1 cellular context compared by ENCODE assay signal in the genomic region with DNA sequence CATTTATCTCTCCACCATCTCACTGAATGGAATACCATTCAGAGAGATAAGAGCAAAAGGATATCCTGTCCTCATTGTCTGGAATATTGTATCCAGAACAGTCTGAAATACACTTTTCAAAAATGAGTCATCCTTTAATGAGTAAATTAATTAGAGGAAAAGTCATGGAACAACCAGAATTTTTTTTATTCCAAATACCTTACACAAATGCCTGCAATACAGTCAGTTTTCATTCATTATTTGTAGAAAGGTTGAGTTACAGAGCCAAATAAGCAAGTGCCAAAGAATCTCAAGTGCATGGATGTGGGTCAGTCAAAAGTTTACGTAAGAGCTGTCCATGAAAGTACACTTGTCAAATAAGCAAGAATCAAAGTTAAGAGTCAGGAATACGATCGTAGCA.
TF ChIP-seq lines count a peak whose summit lies in the region.

No MANE protein-coding gene starts in this region.

TF ChIP-seq in WTC11, 78 proteins besides CTCF, POLR2A, EP300 and RAD21 (continued from another document):
- TF ChIP-seq, protein P1, sequence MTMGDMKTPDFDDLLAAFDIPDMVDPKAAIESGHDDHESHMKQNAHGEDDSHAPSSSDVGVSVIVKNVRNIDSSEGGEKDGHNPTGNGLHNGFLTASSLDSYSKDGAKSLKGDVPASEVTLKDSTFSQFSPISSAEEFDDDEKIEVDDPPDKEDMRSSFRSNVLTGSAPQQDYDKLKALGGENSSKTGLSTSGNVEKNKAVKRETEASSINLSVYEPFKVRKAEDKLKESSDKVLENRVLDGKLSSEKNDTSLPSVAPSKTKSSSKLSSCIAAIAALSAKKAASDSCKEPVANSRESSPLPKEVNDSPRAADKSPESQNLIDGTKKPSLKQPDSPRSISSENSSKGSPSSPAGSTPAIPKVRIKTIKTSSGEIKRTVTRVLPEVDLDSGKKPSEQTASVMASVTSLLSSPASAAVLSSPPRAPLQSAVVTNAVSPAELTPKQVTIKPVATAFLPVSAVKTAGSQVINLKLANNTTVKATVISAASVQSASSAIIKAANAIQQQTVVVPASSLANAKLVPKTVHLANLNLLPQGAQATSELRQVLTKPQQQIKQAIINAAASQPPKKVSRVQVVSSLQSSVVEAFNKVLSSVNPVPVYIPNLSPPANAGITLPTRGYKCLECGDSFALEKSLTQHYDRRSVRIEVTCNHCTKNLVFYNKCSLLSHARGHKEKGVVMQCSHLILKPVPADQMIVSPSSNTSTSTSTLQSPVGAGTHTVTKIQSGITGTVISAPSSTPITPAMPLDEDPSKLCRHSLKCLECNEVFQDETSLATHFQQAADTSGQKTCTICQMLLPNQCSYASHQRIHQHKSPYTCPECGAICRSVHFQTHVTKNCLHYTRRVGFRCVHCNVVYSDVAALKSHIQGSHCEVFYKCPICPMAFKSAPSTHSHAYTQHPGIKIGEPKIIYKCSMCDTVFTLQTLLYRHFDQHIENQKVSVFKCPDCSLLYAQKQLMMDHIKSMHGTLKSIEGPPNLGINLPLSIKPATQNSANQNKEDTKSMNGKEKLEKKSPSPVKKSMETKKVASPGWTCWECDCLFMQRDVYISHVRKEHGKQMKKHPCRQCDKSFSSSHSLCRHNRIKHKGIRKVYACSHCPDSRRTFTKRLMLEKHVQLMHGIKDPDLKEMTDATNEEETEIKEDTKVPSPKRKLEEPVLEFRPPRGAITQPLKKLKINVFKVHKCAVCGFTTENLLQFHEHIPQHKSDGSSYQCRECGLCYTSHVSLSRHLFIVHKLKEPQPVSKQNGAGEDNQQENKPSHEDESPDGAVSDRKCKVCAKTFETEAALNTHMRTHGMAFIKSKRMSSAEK (CRISPR knock-in tag; IDR thresholded peaks at IDR 0.05; ENCODE audit: borderline replicate concordance), result no peak
- no peak for TF ChIP-seq AR (CRISPR knock-in tag; IDR thresholded peaks at IDR 0.05)
- TF ChIP-seq IRF1 (CRISPR knock-in tag; IDR thresholded peaks at IDR 0.05), result no peak
- TF ChIP-seq, protein P2, sequence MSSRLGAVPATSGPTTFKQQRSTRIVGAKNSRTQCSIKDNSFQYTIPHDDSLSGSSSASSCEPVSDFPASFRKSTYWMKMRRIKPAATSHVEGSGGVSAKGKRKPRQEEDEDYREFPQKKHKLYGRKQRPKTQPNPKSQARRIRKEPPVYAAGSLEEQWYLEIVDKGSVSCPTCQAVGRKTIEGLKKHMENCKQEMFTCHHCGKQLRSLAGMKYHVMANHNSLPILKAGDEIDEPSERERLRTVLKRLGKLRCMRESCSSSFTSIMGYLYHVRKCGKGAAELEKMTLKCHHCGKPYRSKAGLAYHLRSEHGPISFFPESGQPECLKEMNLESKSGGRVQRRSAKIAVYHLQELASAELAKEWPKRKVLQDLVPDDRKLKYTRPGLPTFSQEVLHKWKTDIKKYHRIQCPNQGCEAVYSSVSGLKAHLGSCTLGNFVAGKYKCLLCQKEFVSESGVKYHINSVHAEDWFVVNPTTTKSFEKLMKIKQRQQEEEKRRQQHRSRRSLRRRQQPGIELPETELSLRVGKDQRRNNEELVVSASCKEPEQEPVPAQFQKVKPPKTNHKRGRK (CRISPR knock-in tag; IDR thresholded peaks at IDR 0.05; ENCODE audit: borderline replicate concordance), result no peak
- TF ChIP-seq, protein P3, sequence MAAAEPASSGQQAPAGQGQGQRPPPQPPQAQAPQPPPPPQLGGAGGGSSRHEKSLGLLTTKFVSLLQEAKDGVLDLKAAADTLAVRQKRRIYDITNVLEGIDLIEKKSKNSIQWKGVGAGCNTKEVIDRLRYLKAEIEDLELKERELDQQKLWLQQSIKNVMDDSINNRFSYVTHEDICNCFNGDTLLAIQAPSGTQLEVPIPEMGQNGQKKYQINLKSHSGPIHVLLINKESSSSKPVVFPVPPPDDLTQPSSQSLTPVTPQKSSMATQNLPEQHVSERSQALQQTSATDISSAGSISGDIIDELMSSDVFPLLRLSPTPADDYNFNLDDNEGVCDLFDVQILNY (CRISPR knock-in tag; IDR thresholded peaks at IDR 0.05), result no peak
- TF ChIP-seq, protein P4, sequence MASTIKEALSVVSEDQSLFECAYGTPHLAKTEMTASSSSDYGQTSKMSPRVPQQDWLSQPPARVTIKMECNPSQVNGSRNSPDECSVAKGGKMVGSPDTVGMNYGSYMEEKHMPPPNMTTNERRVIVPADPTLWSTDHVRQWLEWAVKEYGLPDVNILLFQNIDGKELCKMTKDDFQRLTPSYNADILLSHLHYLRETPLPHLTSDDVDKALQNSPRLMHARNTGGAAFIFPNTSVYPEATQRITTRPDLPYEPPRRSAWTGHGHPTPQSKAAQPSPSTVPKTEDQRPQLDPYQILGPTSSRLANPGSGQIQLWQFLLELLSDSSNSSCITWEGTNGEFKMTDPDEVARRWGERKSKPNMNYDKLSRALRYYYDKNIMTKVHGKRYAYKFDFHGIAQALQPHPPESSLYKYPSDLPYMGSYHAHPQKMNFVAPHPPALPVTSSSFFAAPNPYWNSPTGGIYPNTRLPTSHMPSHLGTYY (CRISPR knock-in tag; IDR thresholded peaks at IDR 0.05), result no peak
